ENCODE assay signal across 1 cellular context in the genomic region with DNA sequence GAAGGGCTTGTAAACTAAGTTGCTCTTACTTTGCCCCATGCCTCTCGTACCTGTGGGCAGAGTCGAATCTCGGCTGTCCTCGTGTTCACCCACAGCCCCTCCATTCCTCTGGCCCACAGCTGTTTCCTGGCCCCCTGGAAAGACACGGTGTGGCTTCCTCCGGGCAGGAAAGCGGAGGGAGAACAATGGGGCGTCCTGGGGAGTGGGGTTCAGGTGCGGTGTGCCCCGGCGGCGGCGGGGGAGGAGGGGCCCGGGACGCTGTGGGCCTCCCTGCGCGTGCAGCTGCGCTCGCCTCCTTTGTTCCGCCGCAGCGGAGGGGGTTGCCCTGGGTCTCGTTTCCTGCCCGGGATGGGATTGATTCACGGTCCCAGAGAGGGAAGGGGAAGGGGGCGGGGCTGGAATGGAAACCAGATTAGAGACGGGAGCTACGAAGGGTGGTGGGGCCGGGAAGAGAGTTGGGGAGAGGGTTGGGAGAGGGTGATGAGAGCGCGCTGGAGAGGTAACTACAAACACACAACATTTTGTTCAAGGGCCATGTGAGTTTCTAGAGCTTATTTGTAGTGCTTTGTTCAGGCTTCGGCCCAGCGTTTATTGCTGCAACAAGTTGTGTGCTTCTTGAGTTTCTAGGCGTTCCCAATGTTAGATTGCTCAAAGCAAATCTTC.
TF ChIP-seq lines count a peak whose summit lies in the region.

No MANE protein-coding gene starts in this region.

TF ChIP-seq in HepG2, 621 proteins besides CTCF, POLR2A, EP300 and RAD21 (continued from another document and continues in another):
- TF ChIP-seq, protein P1, sequence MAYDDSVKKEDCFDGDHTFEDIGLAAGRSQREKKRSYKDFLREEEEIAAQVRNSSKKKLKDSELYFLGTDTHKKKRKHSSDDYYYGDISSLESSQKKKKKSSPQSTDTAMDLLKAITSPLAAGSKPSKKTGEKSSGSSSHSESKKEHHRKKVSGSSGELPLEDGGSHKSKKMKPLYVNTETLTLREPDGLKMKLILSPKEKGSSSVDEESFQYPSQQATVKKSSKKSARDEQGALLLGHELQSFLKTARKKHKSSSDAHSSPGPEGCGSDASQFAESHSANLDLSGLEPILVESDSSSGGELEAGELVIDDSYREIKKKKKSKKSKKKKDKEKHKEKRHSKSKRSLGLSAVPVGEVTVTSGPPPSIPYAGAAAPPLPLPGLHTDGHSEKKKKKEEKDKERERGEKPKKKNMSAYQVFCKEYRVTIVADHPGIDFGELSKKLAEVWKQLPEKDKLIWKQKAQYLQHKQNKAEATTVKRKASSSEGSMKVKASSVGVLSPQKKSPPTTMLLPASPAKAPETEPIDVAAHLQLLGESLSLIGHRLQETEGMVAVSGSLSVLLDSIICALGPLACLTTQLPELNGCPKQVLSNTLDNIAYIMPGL (CRISPR knock-in tag; IDR thresholded peaks at IDR 0.05; ENCODE audit: borderline replicate concordance in 1 of 2, low read depth in 1 of 2), result peak in 1 of 2 experiments; percentile 60; a peak in 2 of 4 replicates
- TF ChIP-seq, protein P2, sequence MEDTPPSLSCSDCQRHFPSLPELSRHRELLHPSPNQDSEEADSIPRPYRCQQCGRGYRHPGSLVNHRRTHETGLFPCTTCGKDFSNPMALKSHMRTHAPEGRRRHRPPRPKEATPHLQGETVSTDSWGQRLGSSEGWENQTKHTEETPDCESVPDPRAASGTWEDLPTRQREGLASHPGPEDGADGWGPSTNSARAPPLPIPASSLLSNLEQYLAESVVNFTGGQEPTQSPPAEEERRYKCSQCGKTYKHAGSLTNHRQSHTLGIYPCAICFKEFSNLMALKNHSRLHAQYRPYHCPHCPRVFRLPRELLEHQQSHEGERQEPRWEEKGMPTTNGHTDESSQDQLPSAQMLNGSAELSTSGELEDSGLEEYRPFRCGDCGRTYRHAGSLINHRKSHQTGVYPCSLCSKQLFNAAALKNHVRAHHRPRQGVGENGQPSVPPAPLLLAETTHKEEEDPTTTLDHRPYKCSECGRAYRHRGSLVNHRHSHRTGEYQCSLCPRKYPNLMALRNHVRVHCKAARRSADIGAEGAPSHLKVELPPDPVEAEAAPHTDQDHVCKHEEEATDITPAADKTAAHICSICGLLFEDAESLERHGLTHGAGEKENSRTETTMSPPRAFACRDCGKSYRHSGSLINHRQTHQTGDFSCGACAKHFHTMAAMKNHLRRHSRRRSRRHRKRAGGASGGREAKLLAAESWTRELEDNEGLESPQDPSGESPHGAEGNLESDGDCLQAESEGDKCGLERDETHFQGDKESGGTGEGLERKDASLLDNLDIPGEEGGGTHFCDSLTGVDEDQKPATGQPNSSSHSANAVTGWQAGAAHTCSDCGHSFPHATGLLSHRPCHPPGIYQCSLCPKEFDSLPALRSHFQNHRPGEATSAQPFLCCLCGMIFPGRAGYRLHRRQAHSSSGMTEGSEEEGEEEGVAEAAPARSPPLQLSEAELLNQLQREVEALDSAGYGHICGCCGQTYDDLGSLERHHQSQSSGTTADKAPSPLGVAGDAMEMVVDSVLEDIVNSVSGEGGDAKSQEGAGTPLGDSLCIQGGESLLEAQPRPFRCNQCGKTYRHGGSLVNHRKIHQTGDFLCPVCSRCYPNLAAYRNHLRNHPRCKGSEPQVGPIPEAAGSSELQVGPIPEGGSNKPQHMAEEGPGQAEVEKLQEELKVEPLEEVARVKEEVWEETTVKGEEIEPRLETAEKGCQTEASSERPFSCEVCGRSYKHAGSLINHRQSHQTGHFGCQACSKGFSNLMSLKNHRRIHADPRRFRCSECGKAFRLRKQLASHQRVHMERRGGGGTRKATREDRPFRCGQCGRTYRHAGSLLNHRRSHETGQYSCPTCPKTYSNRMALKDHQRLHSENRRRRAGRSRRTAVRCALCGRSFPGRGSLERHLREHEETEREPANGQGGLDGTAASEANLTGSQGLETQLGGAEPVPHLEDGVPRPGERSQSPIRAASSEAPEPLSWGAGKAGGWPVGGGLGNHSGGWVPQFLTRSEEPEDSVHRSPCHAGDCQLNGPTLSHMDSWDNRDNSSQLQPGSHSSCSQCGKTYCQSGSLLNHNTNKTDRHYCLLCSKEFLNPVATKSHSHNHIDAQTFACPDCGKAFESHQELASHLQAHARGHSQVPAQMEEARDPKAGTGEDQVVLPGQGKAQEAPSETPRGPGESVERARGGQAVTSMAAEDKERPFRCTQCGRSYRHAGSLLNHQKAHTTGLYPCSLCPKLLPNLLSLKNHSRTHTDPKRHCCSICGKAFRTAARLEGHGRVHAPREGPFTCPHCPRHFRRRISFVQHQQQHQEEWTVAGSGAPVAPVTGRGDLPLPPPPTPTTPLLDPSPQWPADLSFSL (CRISPR knock-in tag; IDR thresholded peaks at IDR 0.05), result peak; percentile 83
- TF ChIP-seq GZF1 (CRISPR knock-in tag; IDR thresholded peaks at IDR 0.05) (peak; percentile 75; the same call in 1 of the 2 replicates), NBN (conservative IDR thresholded peaks at IDR 0.05) (no peak), TAF1 (CRISPR knock-in tag; IDR thresholded peaks at IDR 0.05) (peak; percentile 68), ZNF430 (CRISPR knock-in tag; IDR thresholded peaks at IDR 0.05) (peak; percentile 38; the same call in 1 of the 2 replicates), ZNF263 (CRISPR knock-in tag; IDR thresholded peaks at IDR 0.05) (peak; percentile 28), SAFB2 (CRISPR knock-in tag; IDR thresholded peaks at IDR 0.05; ENCODE audit: borderline replicate concordance, low read depth) (no peak; the same call in 1 of the 2 replicates), ZKSCAN1 (IDR thresholded peaks at IDR 0.05; ENCODE audit: low read length) (no peak), NFYB (CRISPR knock-in tag; IDR thresholded peaks at IDR 0.05) (no peak; the same call in 1 of the 2 replicates), ZC3H13 (CRISPR knock-in tag; IDR thresholded peaks at IDR 0.05) (peak; percentile 56; the same call in 1 of the 2 replicates), MAF1 (CRISPR knock-in tag; IDR thresholded peaks at IDR 0.05; ENCODE audit: borderline replicate concordance) (no peak), ZFP90 (CRISPR knock-in tag; IDR thresholded peaks at IDR 0.05; ENCODE audit: borderline replicate concordance) (no peak), ARNT2 (CRISPR knock-in tag; IDR thresholded peaks at IDR 0.05; ENCODE audit: low read depth) (no peak), ZNF780A (CRISPR knock-in tag; IDR thresholded peaks at IDR 0.05) (peak; percentile 73; the same call in 1 of the 2 replicates), ZNF619 (CRISPR knock-in tag; IDR thresholded peaks at IDR 0.05) (no peak), KLF9 (CRISPR knock-in tag; IDR thresholded peaks at IDR 0.05; ENCODE audit: low read depth) (peak; percentile 56; the same call in 1 of the 2 replicates), ZNF367 (CRISPR knock-in tag; IDR thresholded peaks at IDR 0.05; ENCODE audit: borderline replicate concordance) (no peak), ZNF660 (CRISPR knock-in tag; IDR thresholded peaks at IDR 0.05; ENCODE audit: borderline replicate concordance, low read depth) (no peak), SPEN (CRISPR knock-in tag; IDR thresholded peaks at IDR 0.05; ENCODE audit: low read depth) (no peak; the same call in 1 of the 2 replicates), ZNF614 (CRISPR knock-in tag; IDR thresholded peaks at IDR 0.05; ENCODE audit: borderline replicate concordance) (peak; percentile 36; the same call in 1 of the 2 replicates), MBNL3 (CRISPR knock-in tag; conservative IDR thresholded peaks at IDR 0.05) (no peak), ZFY (CRISPR knock-in tag; IDR thresholded peaks at IDR 0.05) (peak; percentile 57), NCOA5 (CRISPR knock-in tag; IDR thresholded peaks at IDR 0.05) (no peak), FOXM1 (CRISPR knock-in tag; IDR thresholded peaks at IDR 0.05) (no peak), SIN3B (IDR thresholded peaks at IDR 0.05; ENCODE audit: low read length) (no peak), MIER2 (CRISPR knock-in tag; IDR thresholded peaks at IDR 0.05) (no peak), ZSCAN20 (CRISPR knock-in tag; IDR thresholded peaks at IDR 0.05; ENCODE audit: borderline replicate concordance) (no peak)
- TF ChIP-seq, protein P3, sequence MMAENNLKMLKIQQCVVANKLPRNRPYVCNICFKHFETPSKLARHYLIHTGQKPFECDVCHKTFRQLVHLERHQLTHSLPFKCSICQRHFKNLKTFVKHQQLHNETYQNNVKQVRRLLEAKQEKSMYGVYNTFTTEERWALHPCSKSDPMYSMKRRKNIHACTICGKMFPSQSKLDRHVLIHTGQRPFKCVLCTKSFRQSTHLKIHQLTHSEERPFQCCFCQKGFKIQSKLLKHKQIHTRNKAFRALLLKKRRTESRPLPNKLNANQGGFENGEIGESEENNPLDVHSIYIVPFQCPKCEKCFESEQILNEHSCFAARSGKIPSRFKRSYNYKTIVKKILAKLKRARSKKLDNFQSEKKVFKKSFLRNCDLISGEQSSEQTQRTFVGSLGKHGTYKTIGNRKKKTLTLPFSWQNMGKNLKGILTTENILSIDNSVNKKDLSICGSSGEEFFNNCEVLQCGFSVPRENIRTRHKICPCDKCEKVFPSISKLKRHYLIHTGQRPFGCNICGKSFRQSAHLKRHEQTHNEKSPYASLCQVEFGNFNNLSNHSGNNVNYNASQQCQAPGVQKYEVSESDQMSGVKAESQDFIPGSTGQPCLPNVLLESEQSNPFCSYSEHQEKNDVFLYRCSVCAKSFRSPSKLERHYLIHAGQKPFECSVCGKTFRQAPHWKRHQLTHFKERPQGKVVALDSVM (CRISPR knock-in tag; IDR thresholded peaks at IDR 0.05), result no peak; the same call in none of the 2 replicates
- TF ChIP-seq, protein P4, sequence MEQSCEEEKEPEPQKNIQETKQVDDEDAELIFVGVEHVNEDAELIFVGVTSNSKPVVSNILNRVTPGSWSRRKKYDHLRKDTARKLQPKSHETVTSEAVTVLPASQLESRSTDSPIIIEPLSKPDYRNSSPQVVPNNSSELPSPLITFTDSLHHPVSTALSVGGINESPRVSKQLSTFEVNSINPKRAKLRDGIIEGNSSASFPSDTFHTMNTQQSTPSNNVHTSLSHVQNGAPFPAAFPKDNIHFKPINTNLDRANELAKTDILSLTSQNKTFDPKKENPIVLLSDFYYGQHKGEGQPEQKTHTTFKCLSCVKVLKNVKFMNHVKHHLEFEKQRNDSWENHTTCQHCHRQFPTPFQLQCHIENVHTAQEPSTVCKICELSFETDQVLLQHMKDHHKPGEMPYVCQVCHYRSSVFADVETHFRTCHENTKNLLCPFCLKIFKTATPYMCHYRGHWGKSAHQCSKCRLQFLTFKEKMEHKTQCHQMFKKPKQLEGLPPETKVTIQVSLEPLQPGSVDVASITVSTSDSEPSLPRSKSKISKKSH (CRISPR knock-in tag; IDR thresholded peaks at IDR 0.05; ENCODE audit: borderline replicate concordance), result peak; percentile 78; the same call in 1 of the 2 replicates
- TF ChIP-seq, protein P5, sequence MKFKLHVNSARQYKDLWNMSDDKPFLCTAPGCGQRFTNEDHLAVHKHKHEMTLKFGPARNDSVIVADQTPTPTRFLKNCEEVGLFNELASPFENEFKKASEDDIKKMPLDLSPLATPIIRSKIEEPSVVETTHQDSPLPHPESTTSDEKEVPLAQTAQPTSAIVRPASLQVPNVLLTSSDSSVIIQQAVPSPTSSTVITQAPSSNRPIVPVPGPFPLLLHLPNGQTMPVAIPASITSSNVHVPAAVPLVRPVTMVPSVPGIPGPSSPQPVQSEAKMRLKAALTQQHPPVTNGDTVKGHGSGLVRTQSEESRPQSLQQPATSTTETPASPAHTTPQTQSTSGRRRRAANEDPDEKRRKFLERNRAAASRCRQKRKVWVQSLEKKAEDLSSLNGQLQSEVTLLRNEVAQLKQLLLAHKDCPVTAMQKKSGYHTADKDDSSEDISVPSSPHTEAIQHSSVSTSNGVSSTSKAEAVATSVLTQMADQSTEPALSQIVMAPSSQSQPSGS (CRISPR knock-in tag; IDR thresholded peaks at IDR 0.05), result no peak
- TF ChIP-seq, protein P6, sequence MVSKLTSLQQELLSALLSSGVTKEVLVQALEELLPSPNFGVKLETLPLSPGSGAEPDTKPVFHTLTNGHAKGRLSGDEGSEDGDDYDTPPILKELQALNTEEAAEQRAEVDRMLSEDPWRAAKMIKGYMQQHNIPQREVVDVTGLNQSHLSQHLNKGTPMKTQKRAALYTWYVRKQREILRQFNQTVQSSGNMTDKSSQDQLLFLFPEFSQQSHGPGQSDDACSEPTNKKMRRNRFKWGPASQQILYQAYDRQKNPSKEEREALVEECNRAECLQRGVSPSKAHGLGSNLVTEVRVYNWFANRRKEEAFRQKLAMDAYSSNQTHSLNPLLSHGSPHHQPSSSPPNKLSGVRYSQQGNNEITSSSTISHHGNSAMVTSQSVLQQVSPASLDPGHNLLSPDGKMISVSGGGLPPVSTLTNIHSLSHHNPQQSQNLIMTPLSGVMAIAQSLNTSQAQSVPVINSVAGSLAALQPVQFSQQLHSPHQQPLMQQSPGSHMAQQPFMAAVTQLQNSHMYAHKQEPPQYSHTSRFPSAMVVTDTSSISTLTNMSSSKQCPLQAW (CRISPR knock-in tag; IDR thresholded peaks at IDR 0.05), result no peak; the same call in 1 of the 2 replicates
- TF ChIP-seq, protein P7, sequence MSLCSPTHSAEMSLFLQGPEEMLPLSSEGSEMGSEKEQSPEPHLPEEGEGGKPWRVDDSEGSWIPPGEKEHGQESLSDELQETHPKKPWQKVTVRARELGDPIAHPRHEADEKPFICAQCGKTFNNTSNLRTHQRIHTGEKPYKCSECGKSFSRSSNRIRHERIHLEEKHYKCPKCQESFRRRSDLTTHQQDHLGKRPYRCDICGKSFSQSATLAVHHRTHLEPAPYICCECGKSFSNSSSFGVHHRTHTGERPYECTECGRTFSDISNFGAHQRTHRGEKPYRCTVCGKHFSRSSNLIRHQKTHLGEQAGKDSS (CRISPR knock-in tag; IDR thresholded peaks at IDR 0.05; ENCODE audit: borderline replicate concordance, low read depth), result peak; percentile 91; the same call in 1 of the 2 replicates
- TF ChIP-seq, protein P8, sequence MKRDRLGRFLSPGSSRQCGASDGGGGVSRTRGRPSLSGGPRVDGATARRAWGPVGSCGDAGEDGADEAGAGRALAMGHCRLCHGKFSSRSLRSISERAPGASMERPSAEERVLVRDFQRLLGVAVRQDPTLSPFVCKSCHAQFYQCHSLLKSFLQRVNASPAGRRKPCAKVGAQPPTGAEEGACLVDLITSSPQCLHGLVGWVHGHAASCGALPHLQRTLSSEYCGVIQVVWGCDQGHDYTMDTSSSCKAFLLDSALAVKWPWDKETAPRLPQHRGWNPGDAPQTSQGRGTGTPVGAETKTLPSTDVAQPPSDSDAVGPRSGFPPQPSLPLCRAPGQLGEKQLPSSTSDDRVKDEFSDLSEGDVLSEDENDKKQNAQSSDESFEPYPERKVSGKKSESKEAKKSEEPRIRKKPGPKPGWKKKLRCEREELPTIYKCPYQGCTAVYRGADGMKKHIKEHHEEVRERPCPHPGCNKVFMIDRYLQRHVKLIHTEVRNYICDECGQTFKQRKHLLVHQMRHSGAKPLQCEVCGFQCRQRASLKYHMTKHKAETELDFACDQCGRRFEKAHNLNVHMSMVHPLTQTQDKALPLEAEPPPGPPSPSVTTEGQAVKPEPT (CRISPR knock-in tag; IDR thresholded peaks at IDR 0.05; ENCODE audit: low read depth), result no peak
- TF ChIP-seq, protein P9, sequence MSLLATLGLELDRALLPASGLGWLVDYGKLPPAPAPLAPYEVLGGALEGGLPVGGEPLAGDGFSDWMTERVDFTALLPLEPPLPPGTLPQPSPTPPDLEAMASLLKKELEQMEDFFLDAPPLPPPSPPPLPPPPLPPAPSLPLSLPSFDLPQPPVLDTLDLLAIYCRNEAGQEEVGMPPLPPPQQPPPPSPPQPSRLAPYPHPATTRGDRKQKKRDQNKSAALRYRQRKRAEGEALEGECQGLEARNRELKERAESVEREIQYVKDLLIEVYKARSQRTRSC (CRISPR knock-in tag; IDR thresholded peaks at IDR 0.05; ENCODE audit: low read depth), result no peak
- TF ChIP-seq, protein P10, sequence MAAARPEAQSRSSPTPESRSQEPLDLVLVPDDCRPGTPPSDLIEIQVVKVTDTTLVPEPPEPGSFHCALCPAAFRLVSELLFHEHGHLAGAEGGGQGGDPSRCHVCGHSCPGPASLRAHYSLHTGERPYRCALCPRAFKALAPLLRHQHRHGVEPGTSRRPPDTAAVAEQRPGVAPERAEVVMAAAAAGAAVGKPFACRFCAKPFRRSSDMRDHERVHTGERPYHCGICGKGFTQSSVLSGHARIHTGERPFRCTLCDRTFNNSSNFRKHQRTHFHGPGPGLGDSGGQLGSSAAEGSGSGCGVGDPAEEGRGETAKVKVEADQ (CRISPR knock-in tag; IDR thresholded peaks at IDR 0.05; ENCODE audit: borderline replicate concordance), result no peak; the same call in 1 of the 2 replicates
